19 cellular contexts compared by ENCODE assay signal in the genomic region with DNA sequence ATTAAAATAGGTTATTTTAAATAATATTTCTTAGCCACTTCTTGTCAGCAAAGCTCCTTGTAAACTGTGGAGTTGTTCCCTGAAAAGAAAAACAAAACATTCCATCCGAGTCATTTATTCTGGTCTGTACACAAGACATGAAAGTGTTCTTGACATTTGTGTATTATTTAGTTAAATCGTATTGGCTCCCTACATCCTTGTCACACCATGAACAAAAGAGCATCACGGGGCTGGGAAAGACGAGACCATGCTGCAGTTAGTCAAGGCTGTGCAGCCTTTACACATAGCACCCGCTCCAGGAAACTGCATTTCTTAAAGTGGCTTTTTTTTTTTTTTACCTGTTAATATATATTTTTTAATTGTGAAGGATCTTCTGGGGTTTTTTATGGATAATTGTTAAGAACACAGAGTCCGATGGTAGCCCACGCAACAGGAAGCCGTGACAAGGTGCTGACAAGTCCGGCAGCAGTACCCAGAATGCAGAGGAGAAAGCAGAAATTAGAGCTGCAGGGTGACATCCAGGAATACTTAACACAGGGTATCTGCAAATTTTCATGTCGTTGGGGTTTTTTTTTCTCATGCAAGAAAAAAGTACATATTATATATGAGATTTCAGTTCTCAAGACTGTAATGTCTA.
DNase-seq lines count a peak whose midpoint lies in the region; ATAC-seq and TF ChIP-seq lines count a peak whose summit lies in the region.
"Had no signal": no experiment of that assay in that cellular context is flagged by ENCODE, and none has a peak within 500 bp of the region (broad histone marks: within the 10 kb centered on the region; RNA-seq: fewer than 3 reads in every experiment).

No MANE protein-coding gene starts in this region.

- intact Hi-C loops in activated T-helper 2 cell treated with anti-CD3 and anti-CD28 coated beads, Interferon-gamma antibody, Interleukin-2, Interleukin-4, amounts not matched to agents 10 μg/mL and 5 μg/mL and 100 μg/mL, durations not matched to agents 14 hours and 24 hours and 36 hours (cut with micrococcal nuclease): no loop called here
- intact Hi-C loops in natural killer cell (cut with micrococcal nuclease): no loop called here

- H3K9me3 ChIP-seq in fibroblast of lung (ENCODE audit: control insufficient read depth, insufficient read depth, low read depth, low read length): no peaks in the 10 kb centered on the region
- no peaks in the 10 kb centered on the region for H3K9me3 ChIP-seq in smooth muscle cell (replicated peaks; ENCODE audit: low read depth)
- H3K9me3 ChIP-seq: SJCRH30 had no signal

- H3K27me3 ChIP-seq in fibroblast of lung (ENCODE audit: control insufficient read depth, insufficient read depth, low read length) (no peaks in the 10 kb centered on the region), smooth muscle cell (ENCODE audit: low read depth) (no peaks in the 10 kb centered on the region)
- H3K27me3 ChIP-seq: cardiac muscle cell, neural progenitor cell, SJCRH30 had no signal

- no peaks in the 10 kb centered on the region for H3F3A ChIP-seq in smooth muscle cell (ENCODE audit: low read depth)

- H3K4me1 Mint-ChIP-seq in activated T-helper 2 cell treated with anti-CD3 and anti-CD28 coated beads, Interferon-gamma antibody, Interleukin-2, Interleukin-4, amounts not matched to agents 10 μg/mL and 5 μg/mL and 100 μg/mL, durations not matched to agents 14 hours and 24 hours and 36 hours (ENCODE audit: low read depth): peaks cover 2% of the 10 kb centered on the region
- H3K4me1 Mint-ChIP-seq in natural killer cell: peaks cover 25 to 48% of the 10 kb centered on the region in 2 donors
- H3K4me1 Mint-ChIP-seq: stimulated activated memory B cell treated with anti-CD40 and anti-IgM and Interleukin-4, amounts not matched to agents 10 μg/mL and 1 μg/mL and 100 μg/mL, for 72 hours had no signal

- DNase-seq in EH (ENCODE audit: low read depth) (peak; percentile 10), amniotic epithelial cell (ENCODE audit: low read depth) (peak; percentile 19), fibroblast of lung (ENCODE audit: low read depth in 2 of 2) (peak; percentile 22 to 37), smooth muscle cell (lab: John Stamatoyannopoulos, UW; ENCODE audit: unreplicated experiment) (no peak), NCI-H446 (lab: John Stamatoyannopoulos, UW) (no peak), natural killer cell (no peak), NCI-H1417 (lab: John Stamatoyannopoulos, UW) (no peak)
- DNase-seq in activated T-helper 2 cell treated with anti-CD3 and anti-CD28 coated beads, Interferon-gamma antibody, Interleukin-2, Interleukin-4, amounts not matched to agents 10 μg/mL and 5 μg/mL and 100 μg/mL, durations not matched to agents 14 hours and 24 hours and 36 hours (ENCODE audit: low spot score): no peak
- DNase-seq: activated T-cell treated with anti-CD3 and anti-CD28 coated beads, Interleukin-2, amount 50 U/mL, for 72 hours; effector CD8-positive, alpha-beta T cell; NCI-H1092; NCI-H774; SJCRH30 had no signal

- H3K4me1 ChIP-seq in fibroblast of lung (ENCODE audit: control insufficient read depth, extremely low read depth, insufficient read depth, low read length) (no peaks in the 10 kb centered on the region), smooth muscle cell (ENCODE audit: low read depth) (peaks cover 18% of the 10 kb centered on the region)
- H3K4me1 ChIP-seq: SJCRH30 had no signal

- H3K9me3 Mint-ChIP-seq in activated T-helper 2 cell treated with anti-CD3 and anti-CD28 coated beads, Interferon-gamma antibody, Interleukin-2, Interleukin-4, amounts not matched to agents 10 μg/mL and 5 μg/mL and 100 μg/mL, durations not matched to agents 14 hours and 24 hours and 36 hours: no peaks in the 10 kb centered on the region
- H3K9me3 Mint-ChIP-seq in natural killer cell: no peaks in the 10 kb centered on the region
- H3K9me3 Mint-ChIP-seq: stimulated activated memory B cell treated with anti-CD40 and anti-IgM and Interleukin-4, amounts not matched to agents 10 μg/mL and 1 μg/mL and 100 μg/mL, for 72 hours had no signal

- TF ChIP-seq CTCF in fibroblast of lung (conservative IDR thresholded peaks at IDR 0.05 in 1 of 2, IDR thresholded peaks at IDR 0.05 in 1 of 2; ENCODE audit: low read depth in 1 of 2, low read length in 2 of 2) (no peak), smooth muscle cell (IDR thresholded peaks at IDR 0.05; ENCODE audit: borderline replicate concordance, insufficient read depth, poor library complexity, severe bottlenecking) (no peak), natural killer cell (IDR thresholded peaks at IDR 0.05) (no peak)

- H4K20me1 ChIP-seq in fibroblast of lung (ENCODE audit: control insufficient read depth, extremely low read depth, insufficient read depth, low read length) (no peaks in the 10 kb centered on the region), smooth muscle cell (ENCODE audit: low read depth) (no peaks in the 10 kb centered on the region)

- ATAC-seq in natural killer cell: no peak
- ATAC-seq: activated T-cell treated with anti-CD3 and anti-CD28 coated beads, Interleukin-2, amount 50 U/mL, for 72 hours; stimulated activated memory B cell treated with anti-CD40 and anti-IgM and Interleukin-4, amounts not matched to agents 10 μg/mL and 1 μg/mL and 100 μg/mL, for 72 hours had no signal

- no peak overlapping the region for H3K9ac ChIP-seq in fibroblast of lung (ENCODE audit: insufficient read depth, low read length)
- H3K9ac ChIP-seq in smooth muscle cell (ENCODE audit: low read depth): no peak overlapping the region
- H3K9ac ChIP-seq: neural progenitor cell had no signal

- H3K36me3 ChIP-seq in fibroblast of lung (ENCODE audit: control insufficient read depth, insufficient read depth, low read length) (no peaks in the 10 kb centered on the region), smooth muscle cell (ENCODE audit: low read depth) (no peaks in the 10 kb centered on the region)
- H3K36me3 ChIP-seq: cardiac muscle cell, neural progenitor cell, SJCRH30 had no signal

- H3K4me2 ChIP-seq in fibroblast of lung (ENCODE audit: extremely low read depth, insufficient read depth, low read length) (peak overlapping the region; percentile 65), smooth muscle cell (peak overlapping the region; percentile 31)
- H3K4me2 ChIP-seq: neural progenitor cell had no signal

- peak overlapping the region; percentile 57 for H2AFZ ChIP-seq in fibroblast of lung (ENCODE audit: low read length)
- H2AFZ ChIP-seq in smooth muscle cell (ENCODE audit: low read depth): peak overlapping the region; percentile 22
- H2AFZ ChIP-seq: neural progenitor cell had no signal

- peak overlapping the region in 3 of 4 experiments; percentile 4 to 39 (median 30) for H3K4me3 ChIP-seq in fibroblast of lung (replicated peaks in 1 of 4; ENCODE audit: control extremely low read depth in 1 of 4, insufficient read depth in 1 of 4, low read depth in 3 of 4, low read length in 4 of 4)
- H3K4me3 ChIP-seq in smooth muscle cell: peak overlapping the region; percentile 1
- H3K4me3 ChIP-seq: cardiac muscle cell, neural progenitor cell, SJCRH30 had no signal

- WGBS in smooth muscle cell (ENCODE audit: low lambda C conversion rate): 58% methylated on average over 10 of the region's 10 CpGs

- peaks cover 44% of the 10 kb centered on the region for H3K36me3 Mint-ChIP-seq in activated T-helper 2 cell treated with anti-CD3 and anti-CD28 coated beads, Interferon-gamma antibody, Interleukin-2, Interleukin-4, amounts not matched to agents 10 μg/mL and 5 μg/mL and 100 μg/mL, durations not matched to agents 14 hours and 24 hours and 36 hours (ENCODE audit: low read depth)
- H3K36me3 Mint-ChIP-seq in natural killer cell: no peaks in the 10 kb centered on the region

- H3K27ac ChIP-seq in fibroblast of lung (ENCODE audit: insufficient read depth, low read length) (no peak overlapping the region), smooth muscle cell (ENCODE audit: low read depth) (no peak overlapping the region)
- H3K27ac ChIP-seq: cardiac muscle cell, neural progenitor cell, SJCRH30 had no signal

- no peaks in the 10 kb centered on the region for H3K27me3 Mint-ChIP-seq in activated T-helper 2 cell treated with anti-CD3 and anti-CD28 coated beads, Interferon-gamma antibody, Interleukin-2, Interleukin-4, amounts not matched to agents 10 μg/mL and 5 μg/mL and 100 μg/mL, durations not matched to agents 14 hours and 24 hours and 36 hours (ENCODE audit: low read depth)
- no peaks in the 10 kb centered on the region for H3K27me3 Mint-ChIP-seq in natural killer cell (ENCODE audit: low read depth in 2 of 2)
- H3K27me3 Mint-ChIP-seq: activated naive CD8-positive, alpha-beta T cell; stimulated activated memory B cell treated with anti-CD40 and anti-IgM and Interleukin-4, amounts not matched to agents 10 μg/mL and 1 μg/mL and 100 μg/mL, for 72 hours had no signal

- no peak overlapping the region for H3K4me3 Mint-ChIP-seq in activated T-helper 2 cell treated with anti-CD3 and anti-CD28 coated beads, Interferon-gamma antibody, Interleukin-2, Interleukin-4, amounts not matched to agents 10 μg/mL and 5 μg/mL and 100 μg/mL, durations not matched to agents 14 hours and 24 hours and 36 hours (ENCODE audit: low read depth)
- H3K4me3 Mint-ChIP-seq in natural killer cell: no peak overlapping the region
- H3K4me3 Mint-ChIP-seq: activated naive CD8-positive, alpha-beta T cell; activated T-cell treated with anti-CD3 and anti-CD28 coated beads, Interleukin-2, amount 50 U/mL, for 72 hours; mesothelial cell of epicardium; neural progenitor cell; stimulated activated memory B cell treated with anti-CD40 and anti-IgM and Interleukin-4, amounts not matched to agents 10 μg/mL and 1 μg/mL and 100 μg/mL, for 72 hours; T-helper 1 cell treated with Interleukin-12 subunit alpha and Interleukin-12 subunit beta and Interleukin-4 antibody, amounts not matched to agents 30 μg/mL and 1 μg/mL, for 36 hours had no signal

- H3K79me2 ChIP-seq in fibroblast of lung (ENCODE audit: control insufficient read depth, insufficient read depth, low read length) (no peaks in the 10 kb centered on the region), smooth muscle cell (ENCODE audit: low read depth) (no peaks in the 10 kb centered on the region)

- H3K27ac Mint-ChIP-seq in activated T-helper 2 cell treated with anti-CD3 and anti-CD28 coated beads, Interferon-gamma antibody, Interleukin-2, Interleukin-4, amounts not matched to agents 10 μg/mL and 5 μg/mL and 100 μg/mL, durations not matched to agents 14 hours and 24 hours and 36 hours: no peak overlapping the region
- H3K27ac Mint-ChIP-seq in natural killer cell: no peak overlapping the region
- H3K27ac Mint-ChIP-seq: activated T-cell treated with anti-CD3 and anti-CD28 coated beads, Interleukin-2, amount 50 U/mL, for 72 hours; mesothelial cell of epicardium; neural progenitor cell; stimulated activated memory B cell treated with anti-CD40 and anti-IgM and Interleukin-4, amounts not matched to agents 10 μg/mL and 1 μg/mL and 100 μg/mL, for 72 hours; T-helper 1 cell treated with Interleukin-12 subunit alpha and Interleukin-12 subunit beta and Interleukin-4 antibody, amounts not matched to agents 30 μg/mL and 1 μg/mL, for 36 hours had no signal

Comparison
In these comparisons a context has a peak if more than half of its experiments do, and no peak if none do; other contexts are left out.
1. DNase-seq: peak in EH (single experiment), amniotic epithelial cell (single experiment) and fibroblast of lung (2 of 2); none in smooth muscle cell (single experiment), NCI-H446 (0 of 2), activated T-helper 2 cell treated with anti-CD3 and anti-CD28 coated beads, Interferon-gamma antibody, Interleukin-2, Interleukin-4, amounts not matched to agents 10 μg/mL and 5 μg/mL and 100 μg/mL, durations not matched to agents 14 hours and 24 hours and 36 hours (single experiment), natural killer cell (single experiment) and NCI-H1417 (0 of 3).